In genomic region chr20:50713677-50714101, GRCh38 we compare ENCODE assay signal across 10 cellular contexts. TPM values are rescaled to one million over a fixed set of nuclear protein-coding genes. Genes with fewer than 3 reads are reported as not detected.
DNase-seq lines count a peak whose midpoint lies in the region; TF ChIP-seq lines count a peak whose summit lies in the region.
"Had no signal": no experiment of that assay in that cellular context is flagged by ENCODE, and none has a peak within 500 bp of the region (broad histone marks: within the 10 kb centered on the region; RNA-seq: fewer than 3 reads in every experiment).

No MANE protein-coding gene starts in this region.

- no peak overlapping the region for H3K4me2 ChIP-seq in OCI-LY7 (ENCODE audit: low read length)

- no peak overlapping the region for H3K27ac ChIP-seq in OCI-LY7 (ENCODE audit: low read depth, low read length, poor library complexity, severe bottlenecking)

- intact Hi-C loops in OCI-LY7 (cut with micrococcal nuclease; ENCODE audit: unreplicated experiment): no loop called here

- BruUV-seq in OCI-LY7 (replicated peaks; lab: Mats Ljungman, UMichigan): no TSS peak

- POLR2A ChIA-PET in OCI-LY7 (lab: Charles Lee): no interaction called here

- H3K27me3 Mint-ChIP-seq in nephron (ENCODE audit: low read depth): peaks cover 3% of the 10 kb centered on the region

- CTCF ChIA-PET in OCI-LY7 (lab: Charles Lee; ENCODE audit: unreplicated experiment): no interaction called here

- H3K9me3 Mint-ChIP-seq in nephron: no peaks in the 10 kb centered on the region

- peak overlapping the region in 2 of 3 experiments; percentile 13 to 35 for H3K27ac Mint-ChIP-seq in nephron

- peak; percentile 28; the same call in 1 of the 2 replicates for TF ChIP-seq CTCF in OCI-LY7 (conservative IDR thresholded peaks at IDR 0.05; ENCODE audit: low read length)
- TF ChIP-seq CTCF in nephron (IDR thresholded peaks at IDR 0.05; ENCODE audit: unreplicated experiment in 3 of 3): peak; percentile 30 to 47 (median 45)
- TF ChIP-seq CTCF in GM10266 (IDR thresholded peaks at IDR 0.05; ENCODE audit: control insufficient read depth, insufficient read depth, low read depth, missing control alignments): no peak

- DNase-seq in COR-L47 (lab: John Stamatoyannopoulos, UW): peak; percentile 1
- DNase-seq in OCI-LY7 (ENCODE audit: low spot score): no peak
- peak; percentile 75 for DNase-seq in fibroblast of peridontal ligament (ENCODE audit: extremely low read depth)
- no peak for DNase-seq in activated gamma-delta T cell (lab: John Stamatoyannopoulos, UW)
- DNase-seq in GM10266 (ENCODE audit: extremely low spot score): no peak
- no peak for DNase-seq in NCI-H446 (lab: John Stamatoyannopoulos, UW)
- DNase-seq in NCI-H69 (lab: John Stamatoyannopoulos, UW): no peak
- DNase-seq: activated CD8-positive, alpha-beta memory T cell treated with anti-CD3 and anti-CD28 coated beads, Interleukin-2, amount 50 U/mL, for 4 hours; stimulated activated CD4-positive, alpha-beta T cell treated with anti-CD3 and anti-CD28 coated beads, Interleukin-2, amount 100 ng/mL, for 48 hours had no signal

- peaks cover 42% of the 10 kb centered on the region for H3K4me1 Mint-ChIP-seq in nephron

- no peaks in the 10 kb centered on the region for H3K9me2 ChIP-seq in OCI-LY7 (ENCODE audit: insufficient read depth, low read length)

- H3K9me3 ChIP-seq in OCI-LY7 (ENCODE audit: low read length): no peaks in the 10 kb centered on the region

- H3K4me1 ChIP-seq in OCI-LY7 (ENCODE audit: insufficient read depth, low read length, poor library complexity, severe bottlenecking): no peaks in the 10 kb centered on the region

- H4K20me1 ChIP-seq in OCI-LY7 (ENCODE audit: insufficient read depth, low read length): no peaks in the 10 kb centered on the region

- no peaks in the 10 kb centered on the region for H3K36me3 ChIP-seq in OCI-LY7 (ENCODE audit: insufficient read depth, low read length)

- H3K4me3 Mint-ChIP-seq in nephron: no peak overlapping the region

- no peak overlapping the region for H2AFZ ChIP-seq in OCI-LY7 (ENCODE audit: low read length)

- no peak overlapping the region for H3K4me3 ChIP-seq in OCI-LY7 (ENCODE audit: low read depth, low read length, poor library complexity, severe bottlenecking)

- H3K36me3 Mint-ChIP-seq in nephron (ENCODE audit: low read depth): no peaks in the 10 kb centered on the region

- no peaks in the 10 kb centered on the region for H3K79me2 ChIP-seq in OCI-LY7 (ENCODE audit: insufficient read depth, low read depth, low read length)

RNA-seq across cellular contexts. Expression of gene PARD6B, which starts 17.7 kb away (rescaled TPM):
- total RNA-seq in OCI-LY7 (2014; rRNA removed; shearing (Covaris generic)): 4.4 and 5.8 TPM in 2 replicates
- 5.1 and 6.1 TPM in 2 replicates for total RNA-seq in OCI-LY7 (2022)

RNA-seq across cellular contexts. Expression of gene RIPOR3, which starts 22.3 kb away (rescaled TPM):
- not detected in 2 replicates for total RNA-seq in OCI-LY7 (2014; rRNA removed; shearing (Covaris generic))
- 0.35 and 0.53 TPM in 2 replicates for total RNA-seq in OCI-LY7 (2022)

Comparison
In these comparisons a context has a peak if more than half of its experiments do, and no peak if none do; other contexts are left out.
1. DNase-seq: peak in COR-L47 (single experiment) and fibroblast of peridontal ligament (single experiment); none in OCI-LY7 (single experiment), activated gamma-delta T cell (single experiment), GM10266 (single experiment), NCI-H446 (0 of 2) and NCI-H69 (single experiment).